8 cellular contexts compared by ENCODE assay signal in genomic region chr5:116626945-116627679, GRCh38. TPM values are rescaled to one million over a fixed set of nuclear protein-coding genes. Genes with fewer than 3 reads are reported as not detected.
DNase-seq lines count a peak whose midpoint lies in the region; ATAC-seq and FAIRE-seq lines count a peak whose summit lies in the region.

No MANE protein-coding gene starts in this region.

- FAIRE-seq in RCC 7860 (lab: Jason Lieb, UNC), result no peak

- H3K9ac ChIP-seq in rectal smooth muscle tissue (ENCODE audit: low read length), result no peak overlapping the region

- H3K27me3 ChIP-seq in rectal smooth muscle tissue (ENCODE audit: control insufficient read depth, insufficient read depth, low read length), result no peaks in the 10 kb centered on the region
- H3K27me3 ChIP-seq in MG63, result no peaks in the 10 kb centered on the region

- DNase-seq in RCC 7860 (ENCODE audit: low spot score) (no peak), NCI-H526 (lab: John Stamatoyannopoulos, UW) (no peak), MG63 (no peak)
- DNase-seq in activated T-cell treated with anti-CD3 and anti-CD28 coated beads, Interleukin-2, amount 50 U/mL, for 1 hour, result no peak

- H3K4me3 ChIP-seq in rectal smooth muscle tissue (ENCODE audit: low read length) (no peak overlapping the region), MG63 (no peak overlapping the region)

- ATAC-seq in GM18867 (IDR thresholded peaks at IDR 0.05; ENCODE audit: unreplicated experiment) (peak; percentile 86), GM21723 (IDR thresholded peaks at IDR 0.05; ENCODE audit: unreplicated experiment) (peak; percentile 96), HG03439 (IDR thresholded peaks at IDR 0.05; ENCODE audit: unreplicated experiment) (peak; percentile 77)

- H3K9me3 ChIP-seq in MG63, result no peaks in the 10 kb centered on the region

- peak overlapping the region; percentile 63 for H3K27ac ChIP-seq in rectal smooth muscle tissue (ENCODE audit: low read depth, low read length)

- H3K36me3 ChIP-seq in rectal smooth muscle tissue (ENCODE audit: control insufficient read depth, insufficient read depth, low read length), result no peaks in the 10 kb centered on the region
- no peaks in the 10 kb centered on the region for H3K36me3 ChIP-seq in MG63

- peaks cover 9% of the 10 kb centered on the region for H3K4me1 ChIP-seq in rectal smooth muscle tissue (ENCODE audit: control insufficient read depth, insufficient read depth, low read length)

RNA-seq across cellular contexts. Expression of gene SEMA6A, which starts 52.5 kb away (rescaled TPM):
- total RNA-seq in MG63 (2014; rRNA removed; shearing (Covaris generic); ENCODE audit: low replicate concordance), result not detected in 2 replicates
